ENCODE assay signal across 11 cellular contexts in the genomic region with DNA sequence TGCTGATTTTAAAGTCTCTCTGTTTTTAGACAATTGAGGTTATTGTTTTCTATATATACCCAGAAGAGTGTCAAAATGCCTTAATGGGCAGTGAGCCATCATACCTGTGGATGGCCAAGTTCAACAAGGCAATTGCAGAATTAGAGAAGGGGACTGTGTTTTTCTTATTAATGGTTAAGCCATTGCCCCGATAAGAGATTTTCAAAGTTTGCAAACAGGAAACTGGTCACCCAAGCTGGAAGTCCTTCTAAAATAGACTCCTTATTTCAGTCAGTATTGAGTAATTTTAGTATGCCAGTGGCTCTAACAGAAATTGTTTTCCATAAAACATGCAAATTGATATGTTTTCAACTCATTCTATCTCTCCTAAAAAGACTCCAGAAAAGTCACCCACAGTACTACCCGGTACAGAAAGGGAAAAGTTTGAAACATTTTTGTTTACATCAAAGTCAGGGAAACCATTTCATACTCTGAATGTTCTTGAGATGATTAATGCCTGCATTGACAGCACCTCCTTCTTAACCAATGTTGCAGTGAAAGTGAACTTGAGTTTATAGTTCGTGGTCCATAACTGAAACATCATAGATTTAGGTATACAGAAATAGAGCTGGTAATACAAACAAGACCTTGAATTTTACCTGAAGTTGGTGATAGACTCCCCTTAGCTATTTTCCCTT.
DNase-seq lines count a peak whose midpoint lies in the region; ATAC-seq and TF ChIP-seq lines count a peak whose summit lies in the region.
"Had no signal": no experiment of that assay in that cellular context is flagged by ENCODE, and none has a peak within 500 bp of the region (broad histone marks: within the 10 kb centered on the region; RNA-seq: fewer than 3 reads in every experiment).

No MANE protein-coding gene starts in this region.

- H3K36me3 Mint-ChIP-seq in osteocyte (ENCODE audit: unreplicated experiment) = no peaks in the 10 kb centered on the region

- no peaks in the 10 kb centered on the region for H3K27me3 Mint-ChIP-seq in osteocyte (ENCODE audit: unreplicated experiment)

- H3K9me3 Mint-ChIP-seq in osteocyte (ENCODE audit: unreplicated experiment) = no peaks in the 10 kb centered on the region

- peaks cover 30% of the 10 kb centered on the region for H3K4me1 Mint-ChIP-seq in osteocyte (ENCODE audit: unreplicated experiment)

- peak; percentile 46 for DNase-seq in M059J (ENCODE audit: low read depth)
- DNase-seq in osteocyte (ENCODE audit: extremely low spot score, unreplicated experiment) = no peak
- DNase-seq in activated CD8-positive, alpha-beta memory T cell treated with anti-CD3 and anti-CD28 coated beads, Interleukin-2, amount 50 U/mL, for 48 hours = no peak
- DNase-seq in NCI-H69 (lab: John Stamatoyannopoulos, UW) = no peak
- no peak for DNase-seq in NCI-H1048 (lab: John Stamatoyannopoulos, UW)
- DNase-seq in COR-L47 (lab: John Stamatoyannopoulos, UW) = no peak
- DNase-seq: gastrocnemius medialis; NCI-H1105; NK-92 treated with Interleukin-12 subunit alpha and Interleukin-12 subunit beta, amount 100 ng/mL, for 24 hours had no signal

- TF ChIP-seq CTCF in osteocyte (IDR thresholded peaks at IDR 0.05) = no peak

- ATAC-seq in GM18873 (IDR thresholded peaks at IDR 0.05; ENCODE audit: low FRiP score, unreplicated experiment) (peak; percentile 55), HG02588 (IDR thresholded peaks at IDR 0.05; ENCODE audit: unreplicated experiment) (peak; percentile 44)

- peak overlapping the region; percentile 78 for H3K27ac Mint-ChIP-seq in osteocyte (ENCODE audit: unreplicated experiment)

- H3K4me3 Mint-ChIP-seq in osteocyte (ENCODE audit: unreplicated experiment) = peak overlapping the region; percentile 31
